ENCODE assay signal across 2 cellular contexts in the genomic region with DNA sequence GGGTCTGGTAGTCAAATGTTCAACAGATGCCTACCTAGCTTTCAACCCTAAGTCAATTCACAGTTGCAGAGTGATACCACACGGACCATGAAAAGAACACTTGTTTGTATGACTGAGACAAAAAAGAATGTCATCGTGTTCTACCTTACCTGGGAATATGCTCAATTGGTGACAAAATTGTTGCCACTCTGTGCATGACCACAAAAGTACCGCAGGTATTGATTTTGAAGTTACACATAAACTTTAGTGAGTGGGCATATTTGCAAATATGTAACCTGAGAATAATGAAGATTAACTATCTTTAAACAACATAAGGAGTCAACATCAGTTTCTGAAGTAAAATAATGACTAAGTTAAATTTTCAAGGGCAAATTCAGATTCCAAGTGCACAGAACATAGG.
TF ChIP-seq lines count a peak whose summit lies in the region.

No MANE protein-coding gene starts in this region.

TF ChIP-seq in HepG2, 621 proteins besides CTCF, POLR2A, EP300 and RAD21 (continues in another document):
- TF ChIP-seq HNF1A (IDR thresholded peaks at IDR 0.05; ENCODE audit: low read depth) (peak; percentile 82), HNF1A (CRISPR knock-in tag; IDR thresholded peaks at IDR 0.05; ENCODE audit: borderline replicate concordance) (peak; percentile 73; the same call in 1 of the 2 replicates), ZFAT (CRISPR knock-in tag; conservative IDR thresholded peaks at IDR 0.05) (no peak), KDM3A (CRISPR knock-in tag; IDR thresholded peaks at IDR 0.05; ENCODE audit: low read depth) (no peak), TAF1 (CRISPR knock-in tag; IDR thresholded peaks at IDR 0.05) (no peak), HMG20A (CRISPR knock-in tag; IDR thresholded peaks at IDR 0.05; ENCODE audit: borderline replicate concordance) (peak; percentile 32; the same call in 1 of the 2 replicates), HDAC2 (CRISPR knock-in tag; IDR thresholded peaks at IDR 0.05) (peak; percentile 51; the same call in 1 of the 2 replicates), ZNF260 (CRISPR knock-in tag; IDR thresholded peaks at IDR 0.05; ENCODE audit: borderline replicate concordance, low read depth) (no peak), SOX13 (IDR thresholded peaks at IDR 0.05) (no peak), SOX13 (CRISPR knock-in tag; conservative IDR thresholded peaks at IDR 0.05 in 1 of 2, IDR thresholded peaks at IDR 0.05 in 1 of 2) (peak in 1 of 2 experiments; percentile 39; a peak in 2 of 4 replicates), CBX5 (CRISPR knock-in tag; IDR thresholded peaks at IDR 0.05; ENCODE audit: borderline replicate concordance) (no peak), SIX4 (CRISPR knock-in tag; IDR thresholded peaks at IDR 0.05) (peak; percentile 55; the same call in 1 of the 2 replicates), ZNF331 (CRISPR knock-in tag; IDR thresholded peaks at IDR 0.05) (peak; percentile 27; the same call in 1 of the 2 replicates), SRSF9 (IDR thresholded peaks at IDR 0.05; ENCODE audit: borderline replicate concordance, insufficient read depth, low read depth, low read length, poor library complexity, severe bottlenecking) (no peak), JUN (CRISPR knock-in tag; IDR thresholded peaks at IDR 0.05) (0 out of 2 replicates have a peak, but pooled peaks have one; percentile 29), ZNF431 (CRISPR knock-in tag; IDR thresholded peaks at IDR 0.05; ENCODE audit: borderline replicate concordance, low read depth) (no peak), MEF2D (CRISPR knock-in tag; IDR thresholded peaks at IDR 0.05) (no peak), FOXA3 (CRISPR knock-in tag; IDR thresholded peaks at IDR 0.05) (peak; percentile 60), NPAS2 (CRISPR knock-in tag; IDR thresholded peaks at IDR 0.05; ENCODE audit: borderline replicate concordance) (no peak), ZNF354B (CRISPR knock-in tag; IDR thresholded peaks at IDR 0.05) (no peak), NFKBIZ (CRISPR knock-in tag; IDR thresholded peaks at IDR 0.05) (peak; percentile 35; the same call in 1 of the 2 replicates), HNRNPUL1 (IDR thresholded peaks at IDR 0.05; ENCODE audit: low read depth, low read length) (no peak), SALL1 (CRISPR knock-in tag; IDR thresholded peaks at IDR 0.05) (peak; percentile 41; the same call in 1 of the 2 replicates)
- TF ChIP-seq, protein P1, sequence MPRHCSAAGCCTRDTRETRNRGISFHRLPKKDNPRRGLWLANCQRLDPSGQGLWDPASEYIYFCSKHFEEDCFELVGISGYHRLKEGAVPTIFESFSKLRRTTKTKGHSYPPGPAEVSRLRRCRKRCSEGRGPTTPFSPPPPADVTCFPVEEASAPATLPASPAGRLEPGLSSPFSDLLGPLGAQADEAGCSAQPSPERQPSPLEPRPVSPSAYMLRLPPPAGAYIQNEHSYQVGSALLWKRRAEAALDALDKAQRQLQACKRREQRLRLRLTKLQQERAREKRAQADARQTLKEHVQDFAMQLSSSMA (CRISPR knock-in tag; IDR thresholded peaks at IDR 0.05): no peak
- TF ChIP-seq, protein P2, sequence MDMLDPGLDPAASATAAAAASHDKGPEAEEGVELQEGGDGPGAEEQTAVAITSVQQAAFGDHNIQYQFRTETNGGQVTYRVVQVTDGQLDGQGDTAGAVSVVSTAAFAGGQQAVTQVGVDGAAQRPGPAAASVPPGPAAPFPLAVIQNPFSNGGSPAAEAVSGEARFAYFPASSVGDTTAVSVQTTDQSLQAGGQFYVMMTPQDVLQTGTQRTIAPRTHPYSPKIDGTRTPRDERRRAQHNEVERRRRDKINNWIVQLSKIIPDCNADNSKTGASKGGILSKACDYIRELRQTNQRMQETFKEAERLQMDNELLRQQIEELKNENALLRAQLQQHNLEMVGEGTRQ (IDR thresholded peaks at IDR 0.05; ENCODE audit: low read depth, low read length): no peak
- TF ChIP-seq, protein P2 (CRISPR knock-in tag; IDR thresholded peaks at IDR 0.05; ENCODE audit: borderline replicate concordance): no peak
- TF ChIP-seq, protein P3, sequence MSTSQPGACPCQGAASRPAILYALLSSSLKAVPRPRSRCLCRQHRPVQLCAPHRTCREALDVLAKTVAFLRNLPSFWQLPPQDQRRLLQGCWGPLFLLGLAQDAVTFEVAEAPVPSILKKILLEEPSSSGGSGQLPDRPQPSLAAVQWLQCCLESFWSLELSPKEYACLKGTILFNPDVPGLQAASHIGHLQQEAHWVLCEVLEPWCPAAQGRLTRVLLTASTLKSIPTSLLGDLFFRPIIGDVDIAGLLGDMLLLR (CRISPR knock-in tag; IDR thresholded peaks at IDR 0.05): no peak

TF ChIP-seq in H1, 55 proteins besides CTCF, POLR2A, EP300 and RAD21:
- TF ChIP-seq TAF7 (optimal IDR thresholded peaks at IDR 0.05; ENCODE audit: borderline replicate concordance, low read depth, low read length) (no peak), KDM4A (IDR thresholded peaks at IDR 0.05; ENCODE audit: low read depth, low read length, severe bottlenecking) (no peak), POU5F1 (IDR thresholded peaks at IDR 0.05; ENCODE audit: low read depth, low read length) (no peak), JUN (IDR thresholded peaks at IDR 0.05; ENCODE audit: low read depth, low read length) (no peak), CEBPB (IDR thresholded peaks at IDR 0.05; ENCODE audit: low read depth, low read length) (no peak), TEAD4 (IDR thresholded peaks at IDR 0.05; ENCODE audit: low read depth, low read length) (no peak), SIN3A (conservative IDR thresholded peaks at IDR 0.05 in 1 of 2, IDR thresholded peaks at IDR 0.05 in 1 of 2; ENCODE audit: low read depth in 1 of 2, low read length in 2 of 2) (no peak), KDM1A (IDR thresholded peaks at IDR 0.05; ENCODE audit: borderline replicate concordance, low read length) (no peak), KDM5A (IDR thresholded peaks at IDR 0.05; ENCODE audit: low read length) (no peak), TAF1 (IDR thresholded peaks at IDR 0.05; ENCODE audit: low read depth, low read length) (no peak), MAFK (IDR thresholded peaks at IDR 0.05; ENCODE audit: low read depth, low read length) (no peak), JUND (IDR thresholded peaks at IDR 0.05; ENCODE audit: low read length) (no peak), SIRT6 (IDR thresholded peaks at IDR 0.05; ENCODE audit: low read length) (no peak), RXRA (IDR thresholded peaks at IDR 0.05; ENCODE audit: insufficient read depth, low read depth, low read length) (no peak)
- TF ChIP-seq, protein P2 (IDR thresholded peaks at IDR 0.05; ENCODE audit: low read length): no peak
- TF ChIP-seq, protein P4, sequence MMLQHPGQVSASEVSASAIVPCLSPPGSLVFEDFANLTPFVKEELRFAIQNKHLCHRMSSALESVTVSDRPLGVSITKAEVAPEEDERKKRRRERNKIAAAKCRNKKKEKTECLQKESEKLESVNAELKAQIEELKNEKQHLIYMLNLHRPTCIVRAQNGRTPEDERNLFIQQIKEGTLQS (IDR thresholded peaks at IDR 0.05; ENCODE audit: insufficient read depth, low read depth, low read length): no peak
- TF ChIP-seq, protein P5, sequence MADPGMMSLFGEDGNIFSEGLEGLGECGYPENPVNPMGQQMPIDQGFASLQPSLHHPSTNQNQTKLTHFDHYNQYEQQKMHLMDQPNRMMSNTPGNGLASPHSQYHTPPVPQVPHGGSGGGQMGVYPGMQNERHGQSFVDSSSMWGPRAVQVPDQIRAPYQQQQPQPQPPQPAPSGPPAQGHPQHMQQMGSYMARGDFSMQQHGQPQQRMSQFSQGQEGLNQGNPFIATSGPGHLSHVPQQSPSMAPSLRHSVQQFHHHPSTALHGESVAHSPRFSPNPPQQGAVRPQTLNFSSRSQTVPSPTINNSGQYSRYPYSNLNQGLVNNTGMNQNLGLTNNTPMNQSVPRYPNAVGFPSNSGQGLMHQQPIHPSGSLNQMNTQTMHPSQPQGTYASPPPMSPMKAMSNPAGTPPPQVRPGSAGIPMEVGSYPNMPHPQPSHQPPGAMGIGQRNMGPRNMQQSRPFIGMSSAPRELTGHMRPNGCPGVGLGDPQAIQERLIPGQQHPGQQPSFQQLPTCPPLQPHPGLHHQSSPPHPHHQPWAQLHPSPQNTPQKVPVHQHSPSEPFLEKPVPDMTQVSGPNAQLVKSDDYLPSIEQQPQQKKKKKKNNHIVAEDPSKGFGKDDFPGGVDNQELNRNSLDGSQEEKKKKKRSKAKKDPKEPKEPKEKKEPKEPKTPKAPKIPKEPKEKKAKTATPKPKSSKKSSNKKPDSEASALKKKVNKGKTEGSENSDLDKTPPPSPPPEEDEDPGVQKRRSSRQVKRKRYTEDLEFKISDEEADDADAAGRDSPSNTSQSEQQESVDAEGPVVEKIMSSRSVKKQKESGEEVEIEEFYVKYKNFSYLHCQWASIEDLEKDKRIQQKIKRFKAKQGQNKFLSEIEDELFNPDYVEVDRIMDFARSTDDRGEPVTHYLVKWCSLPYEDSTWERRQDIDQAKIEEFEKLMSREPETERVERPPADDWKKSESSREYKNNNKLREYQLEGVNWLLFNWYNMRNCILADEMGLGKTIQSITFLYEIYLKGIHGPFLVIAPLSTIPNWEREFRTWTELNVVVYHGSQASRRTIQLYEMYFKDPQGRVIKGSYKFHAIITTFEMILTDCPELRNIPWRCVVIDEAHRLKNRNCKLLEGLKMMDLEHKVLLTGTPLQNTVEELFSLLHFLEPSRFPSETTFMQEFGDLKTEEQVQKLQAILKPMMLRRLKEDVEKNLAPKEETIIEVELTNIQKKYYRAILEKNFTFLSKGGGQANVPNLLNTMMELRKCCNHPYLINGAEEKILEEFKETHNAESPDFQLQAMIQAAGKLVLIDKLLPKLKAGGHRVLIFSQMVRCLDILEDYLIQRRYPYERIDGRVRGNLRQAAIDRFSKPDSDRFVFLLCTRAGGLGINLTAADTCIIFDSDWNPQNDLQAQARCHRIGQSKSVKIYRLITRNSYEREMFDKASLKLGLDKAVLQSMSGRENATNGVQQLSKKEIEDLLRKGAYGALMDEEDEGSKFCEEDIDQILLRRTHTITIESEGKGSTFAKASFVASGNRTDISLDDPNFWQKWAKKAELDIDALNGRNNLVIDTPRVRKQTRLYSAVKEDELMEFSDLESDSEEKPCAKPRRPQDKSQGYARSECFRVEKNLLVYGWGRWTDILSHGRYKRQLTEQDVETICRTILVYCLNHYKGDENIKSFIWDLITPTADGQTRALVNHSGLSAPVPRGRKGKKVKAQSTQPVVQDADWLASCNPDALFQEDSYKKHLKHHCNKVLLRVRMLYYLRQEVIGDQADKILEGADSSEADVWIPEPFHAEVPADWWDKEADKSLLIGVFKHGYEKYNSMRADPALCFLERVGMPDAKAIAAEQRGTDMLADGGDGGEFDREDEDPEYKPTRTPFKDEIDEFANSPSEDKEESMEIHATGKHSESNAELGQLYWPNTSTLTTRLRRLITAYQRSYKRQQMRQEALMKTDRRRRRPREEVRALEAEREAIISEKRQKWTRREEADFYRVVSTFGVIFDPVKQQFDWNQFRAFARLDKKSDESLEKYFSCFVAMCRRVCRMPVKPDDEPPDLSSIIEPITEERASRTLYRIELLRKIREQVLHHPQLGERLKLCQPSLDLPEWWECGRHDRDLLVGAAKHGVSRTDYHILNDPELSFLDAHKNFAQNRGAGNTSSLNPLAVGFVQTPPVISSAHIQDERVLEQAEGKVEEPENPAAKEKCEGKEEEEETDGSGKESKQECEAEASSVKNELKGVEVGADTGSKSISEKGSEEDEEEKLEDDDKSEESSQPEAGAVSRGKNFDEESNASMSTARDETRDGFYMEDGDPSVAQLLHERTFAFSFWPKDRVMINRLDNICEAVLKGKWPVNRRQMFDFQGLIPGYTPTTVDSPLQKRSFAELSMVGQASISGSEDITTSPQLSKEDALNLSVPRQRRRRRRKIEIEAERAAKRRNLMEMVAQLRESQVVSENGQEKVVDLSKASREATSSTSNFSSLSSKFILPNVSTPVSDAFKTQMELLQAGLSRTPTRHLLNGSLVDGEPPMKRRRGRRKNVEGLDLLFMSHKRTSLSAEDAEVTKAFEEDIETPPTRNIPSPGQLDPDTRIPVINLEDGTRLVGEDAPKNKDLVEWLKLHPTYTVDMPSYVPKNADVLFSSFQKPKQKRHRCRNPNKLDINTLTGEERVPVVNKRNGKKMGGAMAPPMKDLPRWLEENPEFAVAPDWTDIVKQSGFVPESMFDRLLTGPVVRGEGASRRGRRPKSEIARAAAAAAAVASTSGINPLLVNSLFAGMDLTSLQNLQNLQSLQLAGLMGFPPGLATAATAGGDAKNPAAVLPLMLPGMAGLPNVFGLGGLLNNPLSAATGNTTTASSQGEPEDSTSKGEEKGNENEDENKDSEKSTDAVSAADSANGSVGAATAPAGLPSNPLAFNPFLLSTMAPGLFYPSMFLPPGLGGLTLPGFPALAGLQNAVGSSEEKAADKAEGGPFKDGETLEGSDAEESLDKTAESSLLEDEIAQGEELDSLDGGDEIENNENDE (IDR thresholded peaks at IDR 0.05; ENCODE audit: insufficient replicate concordance, low read length): no peak
